ENCODE assay signal across 8 cellular contexts in the genomic region with DNA sequence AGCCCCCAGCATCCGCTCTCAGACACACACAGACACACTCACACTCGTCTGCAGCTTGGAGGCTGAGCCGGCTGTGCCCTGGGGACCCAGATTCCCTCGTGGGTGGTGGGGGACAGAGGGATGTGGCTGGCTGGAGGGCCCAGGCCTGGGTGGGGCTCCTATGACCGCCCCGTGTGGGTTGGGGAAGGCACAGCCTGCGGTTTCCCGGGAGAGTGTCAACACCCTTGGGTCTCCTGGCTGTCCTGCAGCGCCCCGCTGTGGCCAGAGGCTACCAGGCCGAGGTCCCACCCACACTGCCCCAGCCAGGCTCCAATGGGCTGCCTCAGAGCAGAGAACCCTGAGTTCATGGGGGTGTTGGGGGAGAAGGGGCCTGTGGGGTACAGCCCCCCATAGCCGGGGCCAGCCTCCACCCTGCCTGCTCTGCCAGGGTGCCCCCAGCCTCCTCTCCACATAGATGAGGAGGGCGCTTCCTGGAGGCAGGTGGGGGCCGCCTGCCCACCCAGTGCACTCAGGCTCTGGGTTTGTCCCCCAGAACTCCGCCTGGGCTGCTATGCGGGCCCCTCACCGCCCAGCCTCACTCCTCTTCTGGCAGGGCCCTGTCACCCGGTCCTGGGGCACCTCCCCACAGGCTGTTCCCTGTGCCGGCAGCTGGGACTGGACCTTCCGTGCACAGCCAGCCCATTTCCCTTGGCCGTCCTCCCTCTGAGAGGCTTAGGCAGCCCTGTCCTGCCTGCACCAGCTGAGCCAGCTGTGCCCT. TPM values are rescaled to one million over a fixed set of nuclear protein-coding genes. Genes with fewer than 3 reads are reported as not detected.
DNase-seq lines count a peak whose midpoint lies in the region; ATAC-seq and TF ChIP-seq lines count a peak whose summit lies in the region.

A gene with protein sequence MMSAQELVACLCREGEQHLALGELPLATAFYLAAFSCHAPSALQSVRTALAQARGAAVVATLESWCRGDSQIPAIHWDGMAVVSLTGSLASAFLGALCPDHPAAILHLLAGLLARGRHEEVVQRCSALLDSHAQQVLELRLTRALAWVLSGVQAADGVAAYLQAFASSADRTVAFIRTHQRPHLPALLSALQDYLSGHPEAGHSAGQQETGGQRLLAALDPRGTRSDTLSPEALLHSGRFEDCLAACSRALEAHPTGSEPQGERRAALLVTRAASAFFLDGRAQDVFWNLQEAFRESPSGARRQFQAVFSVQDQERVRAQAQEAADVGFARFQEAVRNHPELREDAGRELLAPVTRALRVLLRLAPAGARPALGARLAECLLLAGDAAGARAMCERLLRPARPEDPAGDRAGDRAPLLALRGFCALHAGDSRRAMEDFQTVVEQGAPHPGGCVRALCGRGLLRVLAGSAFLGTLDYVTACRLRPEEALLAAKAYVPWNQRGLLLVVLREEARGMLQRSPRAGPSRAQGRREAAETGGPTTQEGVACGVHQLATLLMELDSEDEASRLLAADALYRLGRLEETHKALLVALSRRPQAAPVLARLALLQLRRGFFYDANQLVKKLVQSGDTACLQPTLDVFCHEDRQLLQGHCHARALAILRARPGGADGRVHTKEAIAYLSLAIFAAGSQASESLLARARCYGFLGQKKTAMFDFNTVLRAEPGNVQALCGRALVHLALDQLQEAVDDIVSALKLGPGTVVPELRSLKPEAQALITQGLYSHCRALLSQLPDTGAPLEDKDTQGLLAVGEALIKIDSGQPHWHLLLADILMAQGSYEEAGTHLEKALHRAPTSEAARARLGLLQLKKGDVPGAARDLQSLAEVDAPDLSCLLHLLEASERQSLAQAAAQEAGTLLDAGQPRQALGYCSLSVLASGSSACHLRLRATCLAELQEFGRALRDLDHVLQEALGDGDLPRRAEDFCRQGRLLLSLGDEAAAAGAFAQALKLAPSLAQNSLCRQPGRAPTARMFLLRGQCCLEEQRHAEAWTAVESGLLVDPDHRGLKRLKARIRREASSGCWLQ (minus strand): TSS at position 159 of the 757 bp plus-strand sequence. CDS start 866 bp downstream, outside the sequence.

- H3K27ac Mint-ChIP-seq in activated CD4-positive, alpha-beta memory T cell treated with anti-CD3 and anti-CD28 coated beads, Interleukin-2, amount 10 ng/mL, durations not matched to agents 7 days and 5 days: no peak within 1 kb of the TSS
- no peak within 1 kb of the TSS for H3K27ac Mint-ChIP-seq in endodermal cell

- no peaks in the 10 kb centered on the region for H3K9me2 ChIP-seq in Karpas-422 (replicated peaks; ENCODE audit: insufficient read depth, low read length)

- H3K4me1 ChIP-seq in Karpas-422 (ENCODE audit: low read length) (no peaks in the 10 kb centered on the region), suprapubic skin (peaks cover 6% of the 10 kb centered on the region), endodermal cell (ENCODE audit: control insufficient read depth, insufficient read depth, low read length) (no peaks in the 10 kb centered on the region)

- TF ChIP-seq POLR2A in suprapubic skin (IDR thresholded peaks at IDR 0.05): no peak

- H3K27ac ChIP-seq in Karpas-422 (ENCODE audit: low read length): no peak within 1 kb of the TSS
- H3K27ac ChIP-seq in suprapubic skin: no peak within 1 kb of the TSS
- H3K27ac ChIP-seq in endodermal cell (ENCODE audit: low read depth, low read length): no peak within 1 kb of the TSS

- H4K20me1 ChIP-seq in Karpas-422 (ENCODE audit: insufficient read depth, low read depth, low read length): no peaks in the 10 kb centered on the region

- CTCF ChIA-PET in activated CD4-positive, alpha-beta memory T cell treated with anti-CD3 and anti-CD28 coated beads, Interleukin-2, amount 10 ng/mL, durations not matched to agents 7 days and 5 days (lab: Charles Lee): no interaction called here

- H3K4me1 Mint-ChIP-seq in activated CD4-positive, alpha-beta memory T cell treated with anti-CD3 and anti-CD28 coated beads, Interleukin-2, amount 10 ng/mL, durations not matched to agents 7 days and 5 days: peaks cover 3% of the 10 kb centered on the region
- H3K4me1 Mint-ChIP-seq in endodermal cell: no peaks in the 10 kb centered on the region

- H3K36me3 ChIP-seq in Karpas-422 (ENCODE audit: insufficient read depth, low read length): no peaks in the 10 kb centered on the region
- no peaks in the 10 kb centered on the region for H3K36me3 ChIP-seq in suprapubic skin
- no peaks in the 10 kb centered on the region for H3K36me3 ChIP-seq in endodermal cell (ENCODE audit: control insufficient read depth, insufficient read depth, low read length)

- H3K36me3 Mint-ChIP-seq in activated CD4-positive, alpha-beta memory T cell treated with anti-CD3 and anti-CD28 coated beads, Interleukin-2, amount 10 ng/mL, durations not matched to agents 7 days and 5 days (ENCODE audit: low read depth): no peaks in the 10 kb centered on the region
- H3K36me3 Mint-ChIP-seq in endodermal cell (ENCODE audit: low read depth): peaks cover 5% of the 10 kb centered on the region

- H3K4me2 ChIP-seq in Karpas-422 (ENCODE audit: low read depth, low read length, poor library complexity, severe bottlenecking): no peak within 1 kb of the TSS

- ATAC-seq in GM21390 (IDR thresholded peaks at IDR 0.05; ENCODE audit: unreplicated experiment): no peak

- no peaks in the 10 kb centered on the region for H3K9me3 Mint-ChIP-seq in activated CD4-positive, alpha-beta memory T cell treated with anti-CD3 and anti-CD28 coated beads, Interleukin-2, amount 10 ng/mL, durations not matched to agents 7 days and 5 days
- peaks cover 73% of the 10 kb centered on the region for H3K9me3 Mint-ChIP-seq in endodermal cell

- H3K9ac ChIP-seq in Karpas-422 (ENCODE audit: low read length) (no peak within 1 kb of the TSS), endodermal cell (ENCODE audit: extremely low read depth, low read length, poor library complexity, severe bottlenecking) (no peak within 1 kb of the TSS)

- peak; percentile 41 for DNase-seq in COR-L47 (lab: John Stamatoyannopoulos, UW)
- DNase-seq in Karpas-422: peak; percentile 85
- peak; percentile 70 for DNase-seq in activated CD4-positive, alpha-beta memory T cell treated with anti-CD3 and anti-CD28 coated beads, Interleukin-2, amount 10 ng/mL, durations not matched to agents 7 days and 5 days
- peak; percentile 6 for DNase-seq in iris pigment epithelial cell (ENCODE audit: low read depth)
- DNase-seq in suprapubic skin (ENCODE audit: low spot score in 2 of 2): peak; percentile 62 to 69
- DNase-seq in endodermal cell: no peak
- DNase-seq in NCI-H2171 treated with DMSO at 0.1 percent for 48 hours (lab: John Stamatoyannopoulos, UW): no peak

- WGBS in suprapubic skin: 60% methylated on average over 1 of the region's 21 CpGs
- WGBS in endodermal cell (ENCODE audit: insufficient coverage in 1 of 2, insufficient read length in 1 of 2), 2 experiments: 74 to 81% methylated on average over 11 to 20 of the region's 21 CpGs

- TF ChIP-seq EP300 in suprapubic skin (IDR thresholded peaks at IDR 0.05): no peak

- H3K4me3 Mint-ChIP-seq in activated CD4-positive, alpha-beta memory T cell treated with anti-CD3 and anti-CD28 coated beads, Interleukin-2, amount 10 ng/mL, durations not matched to agents 7 days and 5 days: no peak within 1 kb of the TSS
- no peak within 1 kb of the TSS for H3K4me3 Mint-ChIP-seq in endodermal cell

- H3K4me3 ChIP-seq in Karpas-422 (ENCODE audit: low read length) (no peak within 1 kb of the TSS), suprapubic skin (no peak within 1 kb of the TSS), endodermal cell (ENCODE audit: low read length) (no peak within 1 kb of the TSS)

- H3K27me3 ChIP-seq in Karpas-422 (ENCODE audit: low read length) (no peaks in the 10 kb centered on the region), suprapubic skin (peaks cover 87% of the 10 kb centered on the region), endodermal cell (ENCODE audit: control insufficient read depth, insufficient read depth, low read length, poor library complexity, severe bottlenecking) (no peaks in the 10 kb centered on the region)

- H3K79me2 ChIP-seq in Karpas-422 (ENCODE audit: low read length): no peaks in the 10 kb centered on the region

- H3K9me3 ChIP-seq in Karpas-422 (ENCODE audit: low read length) (no peaks in the 10 kb centered on the region), suprapubic skin (no peaks in the 10 kb centered on the region), endodermal cell (ENCODE audit: control insufficient read depth, low read length) (peaks cover 14% of the 10 kb centered on the region)

- TF ChIP-seq CTCF in suprapubic skin (IDR thresholded peaks at IDR 0.05) (peak in 1 of 2 donors; percentile 40), endodermal cell (conservative IDR thresholded peaks at IDR 0.05) (no peak)

- no peak within 1 kb of the TSS for H2AFZ ChIP-seq in Karpas-422 (ENCODE audit: low read length)

- POLR2A ChIA-PET in activated CD4-positive, alpha-beta memory T cell treated with anti-CD3 and anti-CD28 coated beads, Interleukin-2, amount 10 ng/mL, durations not matched to agents 7 days and 5 days (lab: Charles Lee): no interaction called here

- no peaks in the 10 kb centered on the region for H3K27me3 Mint-ChIP-seq in activated CD4-positive, alpha-beta memory T cell treated with anti-CD3 and anti-CD28 coated beads, Interleukin-2, amount 10 ng/mL, durations not matched to agents 7 days and 5 days
- peaks cover 3% of the 10 kb centered on the region for H3K27me3 Mint-ChIP-seq in endodermal cell (ENCODE audit: insufficient read depth)

RNA-seq across cellular contexts. Expression of the gene that starts here (rescaled TPM):
- total RNA-seq in Karpas-422 (2014; rRNA removed; shearing (Covaris generic); ENCODE audit: low replicate concordance): 0.32 and 1.0 TPM in 2 replicates
- 1 to 10 TPM; 1.5 to 1.6 TPM for total RNA-seq in activated CD4-positive, alpha-beta memory T cell treated with anti-CD3 and anti-CD28 coated beads, Interleukin-2, amount 10 ng/mL, durations not matched to agents 7 days and 5 days
- total RNA-seq in suprapubic skin (under 1 TPM in 2 of 4 donors, not detected in 2; 0.17 to 0.56 TPM), endodermal cell (1 to 10 TPM; 2.4 to 3.1 TPM)
- polyA plus RNA-seq in endodermal cell (2013, experiment 1 of 2): 0.61 TPM
- 0.58 TPM for polyA plus RNA-seq in endodermal cell (2013, experiment 2 of 2)

Comparison
In these comparisons a context has a peak if more than half of its experiments do, and no peak if none do; other contexts are left out.
1. Peak in DNase-seq in suprapubic skin; RNA of the gene not detected or under 1 TPM.
2. DNase-seq: peak in COR-L47 (single experiment), Karpas-422 (single experiment), activated CD4-positive, alpha-beta memory T cell treated with anti-CD3 and anti-CD28 coated beads, Interleukin-2, amount 10 ng/mL, durations not matched to agents 7 days and 5 days (single experiment) and iris pigment epithelial cell (single experiment); none in endodermal cell (single experiment) and NCI-H2171 treated with DMSO at 0.1 percent for 48 hours (single experiment).